8 cellular contexts compared by ENCODE assay signal in the genomic region with DNA sequence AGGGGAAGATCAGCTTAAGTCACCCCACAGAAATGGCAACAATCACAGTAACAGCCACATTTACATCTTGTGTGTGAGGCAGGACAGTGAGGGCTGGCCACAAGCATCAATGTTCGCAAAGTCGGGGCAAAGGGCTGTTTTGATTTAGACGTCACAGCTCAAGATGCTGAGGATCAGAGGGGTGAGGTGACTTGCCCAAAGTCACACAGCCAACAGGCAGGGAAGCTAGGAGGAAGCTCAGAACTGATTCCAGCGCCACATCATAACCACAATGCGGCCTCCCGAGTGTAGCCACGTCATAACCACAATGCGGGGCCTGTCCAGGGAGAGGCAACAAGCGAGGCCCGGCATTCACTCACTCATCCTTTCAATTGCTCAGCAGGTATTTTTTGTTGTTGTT. TPM values are rescaled to one million over a fixed set of nuclear protein-coding genes. Genes with fewer than 3 reads are reported as not detected.
DNase-seq lines count a peak whose midpoint lies in the region; TF ChIP-seq lines count a peak whose summit lies in the region.

No MANE protein-coding gene starts in this region.

- peak overlapping the region; percentile 91; the same call in 1 of the 2 replicates for H3K4me2 ChIP-seq in KMS-11

- TF ChIP-seq CTCF in KMS-11 (conservative IDR thresholded peaks at IDR 0.05; ENCODE audit: low read depth, low read length) (no peak), BE2C (IDR thresholded peaks at IDR 0.05; ENCODE audit: low read depth, low read length) (no peak)

- H3K79me2 ChIP-seq in KMS-11 (ENCODE audit: insufficient read depth, low read depth): no peaks in the 10 kb centered on the region

- no peak overlapping the region for H2AFZ ChIP-seq in KMS-11 (ENCODE audit: low read depth)

- no peak overlapping the region for H3K9ac ChIP-seq in KMS-11

- no peaks in the 10 kb centered on the region for H3K27me3 Mint-ChIP-seq in activated CD4-positive, alpha-beta memory T cell treated with anti-CD3 and anti-CD28 coated beads, Interleukin-2, amount 10 ng/mL, durations not matched to agents 7 days and 5 days

- H3K27ac Mint-ChIP-seq in activated CD4-positive, alpha-beta memory T cell treated with anti-CD3 and anti-CD28 coated beads, Interleukin-2, amount 10 ng/mL, durations not matched to agents 7 days and 5 days: peak overlapping the region; percentile 96

- H3K27me3 ChIP-seq in KMS-11 (ENCODE audit: insufficient read depth, low read depth) (no peaks in the 10 kb centered on the region), BE2C (no peaks in the 10 kb centered on the region)

- H3K36me3 ChIP-seq in KMS-11 (ENCODE audit: insufficient read depth): no peaks in the 10 kb centered on the region
- no peaks in the 10 kb centered on the region for H3K36me3 ChIP-seq in BE2C

- peak overlapping the region; percentile 87 for H3K4me3 Mint-ChIP-seq in activated CD4-positive, alpha-beta memory T cell treated with anti-CD3 and anti-CD28 coated beads, Interleukin-2, amount 10 ng/mL, durations not matched to agents 7 days and 5 days

- no peaks in the 10 kb centered on the region for H4K20me1 ChIP-seq in KMS-11 (ENCODE audit: insufficient read depth)

- peaks cover 96% of the 10 kb centered on the region for H3K4me1 Mint-ChIP-seq in activated CD4-positive, alpha-beta memory T cell treated with anti-CD3 and anti-CD28 coated beads, Interleukin-2, amount 10 ng/mL, durations not matched to agents 7 days and 5 days

- no peak overlapping the region for H3K27ac ChIP-seq in KMS-11

- no peaks in the 10 kb centered on the region for H3K9me3 Mint-ChIP-seq in activated CD4-positive, alpha-beta memory T cell treated with anti-CD3 and anti-CD28 coated beads, Interleukin-2, amount 10 ng/mL, durations not matched to agents 7 days and 5 days

- POLR2A ChIA-PET in activated CD4-positive, alpha-beta memory T cell treated with anti-CD3 and anti-CD28 coated beads, Interleukin-2, amount 10 ng/mL, durations not matched to agents 7 days and 5 days (lab: Charles Lee): interaction anchor here (0.8 to 19.2 kb wide), 24 partner anchors 11 to 786 kb away, joined by 3 to 905 read pairs (median 8); a partner anchor contains a TSS

- DNase-seq in activated CD4-positive, alpha-beta memory T cell treated with anti-CD3 and anti-CD28 coated beads, Interleukin-2, amount 10 ng/mL, durations not matched to agents 7 days and 5 days: peak; percentile 90
- DNase-seq in fibroblast of peridontal ligament (ENCODE audit: extremely low read depth) (peak; percentile 73), AML-193 (lab: John Stamatoyannopoulos, UW) (no peak), NCI-H2196 (lab: John Stamatoyannopoulos, UW; ENCODE audit: unreplicated experiment) (no peak), NCI-H146 (lab: John Stamatoyannopoulos, UW) (no peak), BE2C (no peak)
- DNase-seq in stimulated activated CD8-positive, alpha-beta memory T cell treated with anti-CD3 and anti-CD28 coated beads, Interleukin-4, amount 100 ng/mL, for 24 hours (ENCODE audit: low read depth): peak; percentile 57

- H3K4me3 ChIP-seq in KMS-11 (IDR thresholded peaks at IDR 0.05; ENCODE audit: insufficient read depth, low read depth, low read length) (no peak overlapping the region), BE2C (ENCODE audit: low read depth, low read length) (no peak overlapping the region)

- peaks cover 91% of the 10 kb centered on the region for H3K36me3 Mint-ChIP-seq in activated CD4-positive, alpha-beta memory T cell treated with anti-CD3 and anti-CD28 coated beads, Interleukin-2, amount 10 ng/mL, durations not matched to agents 7 days and 5 days (ENCODE audit: low read depth)

- CTCF ChIA-PET in activated CD4-positive, alpha-beta memory T cell treated with anti-CD3 and anti-CD28 coated beads, Interleukin-2, amount 10 ng/mL, durations not matched to agents 7 days and 5 days (lab: Charles Lee): interaction anchor here (0.8 to 13.1 kb wide), 14 partner anchors 8 to 262 kb away, joined by 3 to 254 read pairs (median 6); a partner anchor contains a TSS

- H3K9me3 ChIP-seq in BE2C: no peaks in the 10 kb centered on the region

- peaks cover 32% of the 10 kb centered on the region for H3K4me1 ChIP-seq in KMS-11 (ENCODE audit: low read depth, poor library complexity, severe bottlenecking)
- no peaks in the 10 kb centered on the region for H3K4me1 ChIP-seq in BE2C

RNA-seq across cellular contexts. Expression of a gene that starts 14.3 kb away (rescaled TPM):
- total RNA-seq in activated CD4-positive, alpha-beta memory T cell treated with anti-CD3 and anti-CD28 coated beads, Interleukin-2, amount 10 ng/mL, durations not matched to agents 7 days and 5 days: 100 to 1,000 TPM; 301 to 316 TPM
- 16.7 TPM for polyA plus RNA-seq in BE2C (2012; ENCODE audit: insufficient read depth, insufficient read length, low read depth)

RNA-seq across cellular contexts. Expression of a gene that starts 20.2 kb away (rescaled TPM):
- total RNA-seq in activated CD4-positive, alpha-beta memory T cell treated with anti-CD3 and anti-CD28 coated beads, Interleukin-2, amount 10 ng/mL, durations not matched to agents 7 days and 5 days: not detected
- not detected for polyA plus RNA-seq in BE2C (2012; ENCODE audit: insufficient read depth, insufficient read length, low read depth)

Comparison
In these comparisons a context has a peak if more than half of its experiments do, and no peak if none do; other contexts are left out.
1. DNase-seq: peak in activated CD4-positive, alpha-beta memory T cell treated with anti-CD3 and anti-CD28 coated beads, Interleukin-2, amount 10 ng/mL, durations not matched to agents 7 days and 5 days (single experiment), fibroblast of peridontal ligament (single experiment) and stimulated activated CD8-positive, alpha-beta memory T cell treated with anti-CD3 and anti-CD28 coated beads, Interleukin-4, amount 100 ng/mL, for 24 hours (single experiment); none in AML-193 (0 of 2), NCI-H2196 (single experiment), NCI-H146 (single experiment) and BE2C (single experiment).